Comparison of ENCODE assay signal across 11 cellular contexts in the genomic region with DNA sequence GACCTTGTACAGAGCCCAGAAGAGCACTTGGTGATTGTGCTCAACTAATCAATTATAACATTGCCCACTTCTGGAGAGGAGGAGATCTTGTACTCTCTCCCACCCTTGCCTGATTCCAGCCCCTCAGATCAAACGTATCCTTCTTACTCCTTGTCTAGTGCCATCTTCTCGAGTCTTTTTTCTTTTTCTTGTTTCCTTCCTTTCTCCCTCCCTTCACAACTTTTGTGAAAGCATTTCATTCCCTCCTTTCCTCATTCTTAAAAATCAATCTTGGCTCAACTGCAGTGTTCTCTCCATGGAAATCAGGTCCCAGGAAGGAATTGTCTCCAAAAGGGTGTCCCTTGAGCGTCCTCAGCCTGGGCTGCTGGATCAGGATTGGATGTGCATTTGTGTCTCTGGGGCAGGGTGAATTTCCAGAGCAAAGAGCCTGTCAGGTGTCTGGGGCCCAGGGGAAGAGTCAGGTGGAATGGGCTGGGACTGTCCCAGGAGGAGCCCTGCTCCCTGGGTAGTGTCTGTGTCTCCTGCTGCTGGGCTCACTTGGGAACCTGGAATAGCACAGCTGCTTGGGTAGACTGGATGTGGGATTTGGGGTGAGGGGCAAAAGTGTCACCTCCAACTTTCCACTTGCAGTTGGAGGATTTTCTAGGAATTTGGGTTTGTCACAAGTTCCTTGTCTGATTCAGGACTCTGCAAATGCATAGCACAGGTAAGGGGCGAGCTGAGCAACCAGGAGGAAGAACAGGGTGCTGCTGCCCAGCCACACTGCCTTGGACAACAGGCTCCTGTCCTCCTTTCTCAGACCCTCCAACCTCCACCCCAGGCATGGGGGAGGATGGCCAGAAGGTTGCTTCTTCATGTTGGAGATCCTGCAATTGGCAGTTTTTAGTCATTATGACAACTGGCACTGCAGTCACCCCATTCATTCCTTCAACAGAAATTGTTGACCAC. TPM values are rescaled to one million over a fixed set of nuclear protein-coding genes. Genes with fewer than 3 reads are reported as not detected.
DNase-seq lines count a peak whose midpoint lies in the region; ATAC-seq, FAIRE-seq and TF ChIP-seq lines count a peak whose summit lies in the region.
"Had no signal": no experiment of that assay in that cellular context is flagged by ENCODE, and none has a peak within 500 bp of the region (broad histone marks: within the 10 kb centered on the region; RNA-seq: fewer than 3 reads in every experiment).

No MANE protein-coding gene starts in this region.

- peaks cover 23% of the 10 kb centered on the region for H3K4me1 Mint-ChIP-seq in CD8-positive, alpha-beta T cell (ENCODE audit: low read depth)

- H3K27me3 Mint-ChIP-seq in CD8-positive, alpha-beta T cell (ENCODE audit: low read depth), result peaks cover 56% of the 10 kb centered on the region

- H3K4me3 ChIP-seq in CD8-positive, alpha-beta T cell (ENCODE audit: low read depth, low read length), result no peak overlapping the region
- H3K4me3 ChIP-seq in RWPE2 (ENCODE audit: severe bottlenecking), result no peak overlapping the region
- H3K4me3 ChIP-seq in iPS-15b (ENCODE audit: low read depth, low read length), result peak overlapping the region; percentile 86
- no peak overlapping the region for H3K4me3 ChIP-seq in osteoblast (ENCODE audit: insufficient read depth, low read length)

- no peak overlapping the region for H3K27ac ChIP-seq in CD8-positive, alpha-beta T cell (ENCODE audit: low read depth, low read length)
- H3K27ac ChIP-seq in RWPE2 (ENCODE audit: poor library complexity, severe bottlenecking), result peak overlapping the region; percentile 86
- no peak overlapping the region for H3K27ac ChIP-seq in osteoblast (ENCODE audit: low read depth, low read length)

- TF ChIP-seq CTCF in CD8-positive, alpha-beta T cell (IDR thresholded peaks at IDR 0.05), result no peak
- TF ChIP-seq CTCF in RWPE2 (IDR thresholded peaks at IDR 0.05; ENCODE audit: poor library complexity, severe bottlenecking), result no peak
- no peak for TF ChIP-seq CTCF in osteoblast (IDR thresholded peaks at IDR 0.05; ENCODE audit: extremely low read depth, low read depth, low read length)

- H3K9ac ChIP-seq in iPS-15b (ENCODE audit: low read depth, low read length), result no peak overlapping the region

- no peaks in the 10 kb centered on the region for H3K9me3 ChIP-seq in CD8-positive, alpha-beta T cell (ENCODE audit: low read length)
- H3K9me3 ChIP-seq in RWPE2 (ENCODE audit: severe bottlenecking) (no peaks in the 10 kb centered on the region), iPS-15b (ENCODE audit: control insufficient read depth, insufficient read depth, low read length) (no peaks in the 10 kb centered on the region), osteoblast (ENCODE audit: low read depth, low read length) (no peaks in the 10 kb centered on the region)
- H3K9me3 ChIP-seq: BE2C had no signal

- H3K79me2 ChIP-seq in osteoblast (ENCODE audit: insufficient read depth, low read length), result peaks cover 29% of the 10 kb centered on the region

- FAIRE-seq in H54 (lab: Jason Lieb, UNC), result no peak

- TF ChIP-seq POLR2A in H54 (IDR thresholded peaks at IDR 0.05; ENCODE audit: low read depth, low read length), result no peak

- H3K9me3 Mint-ChIP-seq in CD8-positive, alpha-beta T cell, result no peaks in the 10 kb centered on the region

- peak overlapping the region; percentile 73 for H3K4me3 Mint-ChIP-seq in CD8-positive, alpha-beta T cell

- CTCF ChIA-PET in CD8-positive, alpha-beta T cell (lab: Charles Lee), result no interaction called here

- POLR2A ChIA-PET in CD8-positive, alpha-beta T cell (lab: Charles Lee), result no interaction called here

- peaks cover 16% of the 10 kb centered on the region for H3K4me1 ChIP-seq in CD8-positive, alpha-beta T cell (ENCODE audit: insufficient read depth, low read length)
- H3K4me1 ChIP-seq in RWPE2 (ENCODE audit: insufficient read depth, poor library complexity, severe bottlenecking), result peaks cover 40% of the 10 kb centered on the region
- H3K4me1 ChIP-seq in iPS-15b (ENCODE audit: control insufficient read depth, insufficient read depth, low read length), result peaks cover 40% of the 10 kb centered on the region
- peaks cover 29% of the 10 kb centered on the region for H3K4me1 ChIP-seq in osteoblast (ENCODE audit: insufficient read depth, low read length)

- H4K20me1 ChIP-seq in osteoblast (ENCODE audit: insufficient read depth, low read length), result peaks cover 12% of the 10 kb centered on the region

- no peaks in the 10 kb centered on the region for H3K36me3 Mint-ChIP-seq in CD8-positive, alpha-beta T cell

- no peaks in the 10 kb centered on the region for H3K36me3 ChIP-seq in CD8-positive, alpha-beta T cell (ENCODE audit: insufficient read depth, low read length)
- H3K36me3 ChIP-seq in RWPE2 (ENCODE audit: low read depth), result peaks cover 7% of the 10 kb centered on the region; the same call in 1 of the 2 replicates
- peaks cover 3% of the 10 kb centered on the region for H3K36me3 ChIP-seq in iPS-15b (ENCODE audit: control insufficient read depth, insufficient read depth, low read length)
- no peaks in the 10 kb centered on the region for H3K36me3 ChIP-seq in osteoblast (ENCODE audit: insufficient read depth, low read length)
- H3K36me3 ChIP-seq: BE2C had no signal

- H2AFZ ChIP-seq in osteoblast (ENCODE audit: low read length), result no peak overlapping the region

- H3K4me2 ChIP-seq in osteoblast (ENCODE audit: insufficient read depth, low read length), result peak overlapping the region; percentile 97

- intact Hi-C loops in CD8-positive, alpha-beta T cell (cut with DNase I, micrococcal nuclease), result loop anchor here in 1 of 2 experiments (1.0 kb wide), 1 partner anchor 26 kb away; no protein-coding TSS in a partner anchor

- no peak for ATAC-seq in CD8-positive, alpha-beta T cell
- ATAC-seq in RWPE2 (ENCODE audit: low read depth) (no peak), GM19452 (IDR thresholded peaks at IDR 0.05; ENCODE audit: unreplicated experiment) (no peak), GM21515 (IDR thresholded peaks at IDR 0.05; ENCODE audit: unreplicated experiment) (no peak)

- no peak overlapping the region for H3K27ac Mint-ChIP-seq in CD8-positive, alpha-beta T cell

- peaks cover 9% of the 10 kb centered on the region for H3K27me3 ChIP-seq in CD8-positive, alpha-beta T cell (ENCODE audit: insufficient read depth, low read length)
- H3K27me3 ChIP-seq in RWPE2 (ENCODE audit: insufficient read depth, poor library complexity, severe bottlenecking) (no peaks in the 10 kb centered on the region), iPS-15b (ENCODE audit: control insufficient read depth, insufficient read depth, low read length) (peaks cover 14% of the 10 kb centered on the region), osteoblast (ENCODE audit: insufficient read depth, low read length) (no peaks in the 10 kb centered on the region)

- DNase-seq in CD8-positive, alpha-beta T cell, result no peak
- DNase-seq in RWPE2 (ENCODE audit: low spot score) (no peak), osteoblast (ENCODE audit: insufficient read length, low spot score, missing footprints) (no peak), NCI-H187 (lab: John Stamatoyannopoulos, UW) (no peak), H54 (ENCODE audit: insufficient read length, low spot score) (no peak)
- DNase-seq: activated effector memory CD4-positive, alpha-beta T cell treated with Interleukin-2 at 50 U/mL for 16 hours; BE2C; NCI-H1436 treated with DMSO at 0.1 percent for 48 hours had no signal

RNA-seq across cellular contexts. Expression of a gene that starts 3.2 kb away (rescaled TPM):
- 1 to 10 TPM; 2.0 to 2.4 TPM for total RNA-seq in CD8-positive, alpha-beta T cell
- 6.8 and 9.0 TPM in 2 replicates for total RNA-seq in osteoblast
